Comparison of ENCODE assay signal across 13 cellular contexts in the genomic region with DNA sequence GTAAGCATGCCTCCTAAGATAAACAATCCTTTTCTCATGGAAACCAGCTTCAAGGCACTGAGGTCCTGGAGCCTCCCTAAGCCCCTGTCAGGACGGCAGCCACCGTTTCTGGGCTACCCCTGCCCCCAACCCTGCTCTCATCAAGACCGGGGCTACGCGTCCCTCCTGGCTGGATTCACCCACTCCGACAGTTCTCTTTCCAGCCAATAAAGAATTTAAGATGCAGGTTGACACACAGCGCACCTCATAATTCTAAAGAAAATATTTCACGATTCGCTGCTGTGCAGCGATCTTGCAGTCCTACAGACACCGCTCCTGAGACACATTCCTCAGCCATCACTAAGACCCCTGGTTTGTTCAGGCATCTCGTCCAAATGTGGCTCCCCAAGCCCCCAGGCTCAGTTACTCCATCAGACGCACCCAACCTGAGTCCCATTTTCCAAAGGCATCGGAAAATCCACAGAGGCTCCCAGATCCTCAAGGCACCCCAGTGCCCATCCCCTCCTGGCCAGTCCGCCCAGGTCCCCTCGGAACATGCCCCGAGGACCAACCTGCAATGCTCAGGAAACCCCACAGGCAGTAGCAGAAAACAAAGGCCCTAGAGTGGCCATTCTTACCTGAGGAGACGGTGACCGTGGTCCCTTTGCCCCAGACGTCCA.
DNase-seq lines count a peak whose midpoint lies in the region; ATAC-seq, FAIRE-seq and TF ChIP-seq lines count a peak whose summit lies in the region.
"Had no signal": no experiment of that assay in that cellular context is flagged by ENCODE, and none has a peak within 500 bp of the region (broad histone marks: within the 10 kb centered on the region; RNA-seq: fewer than 3 reads in every experiment).

No MANE protein-coding gene starts in this region.

- no peak for TF ChIP-seq CTCF in WERI-Rb-1 (IDR thresholded peaks at IDR 0.05; ENCODE audit: low read depth, low read length)

- no peaks in the 10 kb centered on the region for H3K36me3 ChIP-seq in WERI-Rb-1
- H3K36me3 ChIP-seq in H7 (replicated peaks; ENCODE audit: control insufficient read depth, insufficient read depth, low read length) = no peaks in the 10 kb centered on the region
- H3K36me3 ChIP-seq: neutrophil had no signal

- no peak for ATAC-seq in GM19397 (IDR thresholded peaks at IDR 0.05; ENCODE audit: unreplicated experiment)
- no peak for ATAC-seq in GM21786 (IDR thresholded peaks at IDR 0.05; ENCODE audit: unreplicated experiment)
- ATAC-seq: HepG2 had no signal

- no peak; the same call in none of the 2 replicates for TF ChIP-seq POLR2A in GM12891 (IDR thresholded peaks at IDR 0.05; ENCODE audit: low read depth, low read length)

- H3K9me3 ChIP-seq in WERI-Rb-1 (ENCODE audit: severe bottlenecking) = no peaks in the 10 kb centered on the region
- H3K9me3 ChIP-seq: neutrophil had no signal

- peaks cover 11% of the 10 kb centered on the region for H3K27me3 Mint-ChIP-seq in T-helper 2 cell treated with Interferon-gamma antibody and Interleukin-4, amounts not matched to agents 5 μg/mL and 100 μg/mL, for 36 hours (ENCODE audit: low read depth)
- peaks cover 9 to 17% (median 10%) of the 10 kb centered on the region in 3 donors for H3K27me3 Mint-ChIP-seq in immature natural killer cell (ENCODE audit: low read depth in 3 of 3)

- no peak overlapping the region for H3K27ac ChIP-seq in WERI-Rb-1
- H3K27ac ChIP-seq: neutrophil had no signal

- DNase-seq in 8988T (peak; percentile 7), GM12891 (ENCODE audit: insufficient read length, low spot score) (peak; percentile 12), immature natural killer cell (no peak), WERI-Rb-1 (no peak), H7 (no peak)
- DNase-seq in T-helper 2 cell treated with Interferon-gamma antibody and Interleukin-4, amounts not matched to agents 5 μg/mL and 100 μg/mL, for 36 hours (ENCODE audit: low spot score) = no peak
- DNase-seq: stimulated activated CD4-positive, alpha-beta T cell treated with anti-CD3 and anti-CD28 coated beads, Interleukin-1b, Interleukin-23, amount 100 ng/mL, for 48 hours had no signal

- peak overlapping the region; percentile 26 for H3K4me3 Mint-ChIP-seq in T-helper 2 cell treated with Interferon-gamma antibody and Interleukin-4, amounts not matched to agents 5 μg/mL and 100 μg/mL, for 36 hours
- peak overlapping the region in 4 of 5 donors; percentile 9 to 65 (median 43) for H3K4me3 Mint-ChIP-seq in immature natural killer cell
- H3K4me3 Mint-ChIP-seq: dendritic cell treated with granulocyte-macrophage colony-stimulating factor and Interleukin-4, amounts not matched to agents 40 ng/mL and 50 ng/mL, for 4 days had no signal

- peak overlapping the region; percentile 88 for H3K27ac Mint-ChIP-seq in T-helper 2 cell treated with Interferon-gamma antibody and Interleukin-4, amounts not matched to agents 5 μg/mL and 100 μg/mL, for 36 hours
- no peak overlapping the region for H3K27ac Mint-ChIP-seq in immature natural killer cell
- H3K27ac Mint-ChIP-seq: dendritic cell treated with granulocyte-macrophage colony-stimulating factor and Interleukin-4, amounts not matched to agents 40 ng/mL and 50 ng/mL, for 4 days had no signal

- H3K36me3 Mint-ChIP-seq in T-helper 2 cell treated with Interferon-gamma antibody and Interleukin-4, amounts not matched to agents 5 μg/mL and 100 μg/mL, for 36 hours (ENCODE audit: low read depth) = no peaks in the 10 kb centered on the region
- H3K36me3 Mint-ChIP-seq in immature natural killer cell = no peaks in the 10 kb centered on the region

- H3K27me3 ChIP-seq in WERI-Rb-1 (ENCODE audit: insufficient read depth, low read depth, severe bottlenecking) = peaks cover 71% of the 10 kb centered on the region
- H3K27me3 ChIP-seq in H7 (ENCODE audit: control insufficient read depth, insufficient read depth, low read length) = no peaks in the 10 kb centered on the region

- FAIRE-seq in GM12891 (lab: Jason Lieb, UNC) = peak; percentile 51
- FAIRE-seq: HepG2, TTC549 had no signal

- peaks cover 45% of the 10 kb centered on the region for H3K4me1 Mint-ChIP-seq in T-helper 2 cell treated with Interferon-gamma antibody and Interleukin-4, amounts not matched to agents 5 μg/mL and 100 μg/mL, for 36 hours (ENCODE audit: low read depth)
- H3K4me1 Mint-ChIP-seq in immature natural killer cell = peaks cover 20 to 27% of the 10 kb centered on the region in 2 donors

- H3K4me3 ChIP-seq in WERI-Rb-1 (ENCODE audit: low read depth, low read length) = no peak overlapping the region
- no peak overlapping the region for H3K4me3 ChIP-seq in H7 (ENCODE audit: insufficient read depth, low read depth, low read length)

- H3K9me3 Mint-ChIP-seq in T-helper 2 cell treated with Interferon-gamma antibody and Interleukin-4, amounts not matched to agents 5 μg/mL and 100 μg/mL, for 36 hours = no peaks in the 10 kb centered on the region
- peaks cover 0 to 3% (median 0%) of the 10 kb centered on the region in 6 donors for H3K9me3 Mint-ChIP-seq in immature natural killer cell
- H3K9me3 Mint-ChIP-seq: dendritic cell treated with granulocyte-macrophage colony-stimulating factor and Interleukin-4, amounts not matched to agents 40 ng/mL and 50 ng/mL, for 4 days had no signal

TF ChIP-seq in GM12891, 5 proteins besides CTCF, POLR2A, EP300 and RAD21:
- TF ChIP-seq SPI1 (IDR thresholded peaks at IDR 0.05; ENCODE audit: low read depth, low read length) (no peak), PAX5 (IDR thresholded peaks at IDR 0.05; ENCODE audit: insufficient read depth, low read length, severe bottlenecking) (no peak), TAF1 (IDR thresholded peaks at IDR 0.05; ENCODE audit: low read depth, low read length) (no peak; the same call in none of the 2 replicates), POLR2AphosphoS5 (IDR thresholded peaks at IDR 0.05; ENCODE audit: low read depth, low read length) (peak; percentile 50), POU2F2 (IDR thresholded peaks at IDR 0.05; ENCODE audit: low read depth, low read length) (peak; percentile 49; the same call in 1 of the 2 replicates)

Comparison
In these comparisons a context has a peak if more than half of its experiments do, and no peak if none do; other contexts are left out.
1. DNase-seq: peak in 8988T (single experiment) and GM12891 (single experiment); none in T-helper 2 cell treated with Interferon-gamma antibody and Interleukin-4, amounts not matched to agents 5 μg/mL and 100 μg/mL, for 36 hours (single experiment), immature natural killer cell (0 of 3), WERI-Rb-1 (single experiment) and H7 (single experiment).